ENCODE assay signal across 8 cellular contexts in genomic region chr11:111601979-111602864, GRCh38. TPM values are rescaled to one million over a fixed set of nuclear protein-coding genes. Genes with fewer than 3 reads are reported as not detected.
DNase-seq lines count a peak whose midpoint lies in the region; ATAC-seq and TF ChIP-seq lines count a peak whose summit lies in the region.

TSS of gene SIK2 (plus strand) at chr11:111602449. CDS start at chr11:111602564, 115 bp downstream.

- intact Hi-C loops in cardiac septum (cut with DNase I) (loop anchor here (2.0 to 10.0 kb wide), 4 partner anchors 133 to 240 kb away; partner anchors contain the start of gene PPP2R1B), transverse colon (cut with DNase I; ENCODE audit: low total_unique reads) (loop anchor here (2.0 kb wide), 1 partner anchor 175 kb away; no protein-coding TSS in a partner anchor)

- no peaks in the 10 kb centered on the region for H3K9me2 ChIP-seq in SU-DHL-6 (replicated peaks; ENCODE audit: insufficient read depth, low read length)

- peak; percentile 98 for DNase-seq in NCI-H1105 (lab: John Stamatoyannopoulos, UW)
- peak; percentile 98 for DNase-seq in adipocyte (ENCODE audit: low read depth)
- DNase-seq in cardiac septum (ENCODE audit: low spot score) = peak; percentile 93
- peak; percentile 93 for DNase-seq in pons (ENCODE audit: low spot score)
- DNase-seq in transverse colon = peak; percentile 95

- H3K36me3 ChIP-seq in SU-DHL-6 (ENCODE audit: low read length) (no peaks in the 10 kb centered on the region), adipocyte (ENCODE audit: control insufficient read depth, insufficient read depth, low read length, severe bottlenecking) (no peaks in the 10 kb centered on the region), transverse colon (no peaks in the 10 kb centered on the region)

- peak; percentile 95 for TF ChIP-seq CTCF in GM12873 (IDR thresholded peaks at IDR 0.05; ENCODE audit: insufficient read depth, low read depth, low read length, missing control alignments)
- TF ChIP-seq CTCF in SU-DHL-6 (IDR thresholded peaks at IDR 0.05; ENCODE audit: insufficient read depth, low read length, poor library complexity, severe bottlenecking) = peak; percentile 53
- TF ChIP-seq CTCF in transverse colon (IDR thresholded peaks at IDR 0.05) = peak; percentile 85 to 98 (median 92)

- H3K9me3 ChIP-seq in SU-DHL-6 (ENCODE audit: insufficient read depth, low read length) (no peaks in the 10 kb centered on the region), adipocyte (ENCODE audit: control insufficient read depth, low read length) (no peaks in the 10 kb centered on the region), transverse colon (no peaks in the 10 kb centered on the region)

- H3K27me3 ChIP-seq in SU-DHL-6 (ENCODE audit: low read length) (no peaks in the 10 kb centered on the region), adipocyte (replicated peaks; ENCODE audit: control insufficient read depth, insufficient read depth, low read length) (no peaks in the 10 kb centered on the region), transverse colon (no peaks in the 10 kb centered on the region)

- no peak for TF ChIP-seq EP300 in transverse colon (IDR thresholded peaks at IDR 0.05; ENCODE audit: low read depth)

- ATAC-seq in HG02678 (IDR thresholded peaks at IDR 0.05; ENCODE audit: unreplicated experiment) = peak; percentile 87

- H3K4me1 ChIP-seq in adipocyte (ENCODE audit: control insufficient read depth, insufficient read depth, low read length) (peaks cover 42% of the 10 kb centered on the region), transverse colon (peaks cover 6 to 36% (median 17%) of the 10 kb centered on the region in 4 donors)

- 0 out of 2 replicates have a peak, but pooled peaks cover 10% of the 10 kb centered on the region for H4K20me1 ChIP-seq in SU-DHL-6 (ENCODE audit: low read depth, low read length)

- peak; percentile 55 for TF ChIP-seq POLR2A in transverse colon (IDR thresholded peaks at IDR 0.05)

- in situ Hi-C loops in transverse colon (cut with MboI; ENCODE audit: low pct_ligation_motif_present in 1 of 4, low pct_unique_long_range_greater_than_20kb in 1 of 4, low sequenced_read_pairs in 3 of 4) = loop anchor here in 3 of 4 donors (5.0 to 25.0 kb wide), 3 partner anchors 163 to 485 kb away; partner anchors contain the start of genes PPP2R1B (in 1 of the 3), SDHD (in 1 of the 3) and TIMM8B (in 1 of the 3)

- H3K27ac ChIP-seq in SU-DHL-6 (ENCODE audit: low read depth, low read length) (peak within 1 kb of the TSS; percentile 49), transverse colon (peak within 1 kb of the TSS; percentile 94 to 98 (median 97))

- H3F3A ChIP-seq in SU-DHL-6 (ENCODE audit: insufficient read depth) = peaks cover 9% of the 10 kb centered on the region

- peak within 1 kb of the TSS; percentile 88 for H2AFZ ChIP-seq in SU-DHL-6 (ENCODE audit: low read depth, low read length, severe bottlenecking)

- peak within 1 kb of the TSS; percentile 79 for H3K4me2 ChIP-seq in SU-DHL-6 (ENCODE audit: low read depth, low read length, poor library complexity, severe bottlenecking)

- peak within 1 kb of the TSS; percentile 87 for H3K4me3 ChIP-seq in SU-DHL-6 (ENCODE audit: insufficient read depth, low read length, poor library complexity, severe bottlenecking)
- peak within 1 kb of the TSS; percentile 98 for H3K4me3 ChIP-seq in adipocyte (ENCODE audit: low read length)
- H3K4me3 ChIP-seq in transverse colon = peak within 1 kb of the TSS; percentile 73 to 85 (median 78)

- 0% methylated on average over 65 of the region's 100 CpGs; no CpG with 5 or more reads in 1 of the 2 donors for WGBS in transverse colon (ENCODE audit: low coverage in 1 of 2), 2 donors

- peaks cover 27% of the 10 kb centered on the region; the same call in 1 of the 2 replicates for H3K79me2 ChIP-seq in SU-DHL-6 (ENCODE audit: insufficient read depth, low read length)

- H3K9ac ChIP-seq in SU-DHL-6 (ENCODE audit: low read length) (peak within 1 kb of the TSS; percentile 84), adipocyte (ENCODE audit: low read length) (peak within 1 kb of the TSS; percentile 96)

RNA-seq across cellular contexts. Expression of gene SIK2, which starts in this region (rescaled TPM):
- total RNA-seq in cardiac septum = 27.3 TPM
- 10 to 100 TPM in 3 of 4 donors, 1 to 10 TPM in 1; 6.6 to 19.1 (median 16.2) TPM for total RNA-seq in transverse colon

Comparison
In these comparisons a context has a peak if more than half of its experiments do, and no peak if none do; other contexts are left out.
1. Peak in every context shown above with its lines: DNase-seq, ATAC-seq, H3K4me3 ChIP-seq and H3K27ac ChIP-seq.